In genomic region chr3:122564155-122564912, GRCh38 we compare ENCODE assay signal across 8 cellular contexts. TPM values are rescaled to one million over a fixed set of nuclear protein-coding genes. Genes with fewer than 3 reads are reported as not detected.
DNase-seq lines count a peak whose midpoint lies in the region; ATAC-seq and TF ChIP-seq lines count a peak whose summit lies in the region.

DTX3L (plus strand) TSS chr3:122564338; CDS start chr3:122564427, 89 bp downstream.
PARP9 (minus strand) TSS chr3:122564300; CDS start chr3:122559620, 4,680 bp downstream.

- no peak within 1 kb of the TSS for H3K14ac ChIP-seq in neuronal stem cell (ENCODE audit: low read length)

- H2AFZ ChIP-seq in DND-41 (ENCODE audit: low read depth, low read length) (peak within 1 kb of the TSS; percentile 87), GM23248 (peak within 1 kb of the TSS; percentile 93), neuronal stem cell (ENCODE audit: low read length) (peak within 1 kb of the TSS; percentile 100)

- H2AK5ac ChIP-seq in neuronal stem cell (ENCODE audit: low read depth, low read length): no peak within 1 kb of the TSS

- peak within 1 kb of the TSS; percentile 90 for H4K91ac ChIP-seq in neuronal stem cell (ENCODE audit: low read depth, low read length, poor library complexity)

- peaks cover 44% of the 10 kb centered on the region for H3K4me1 ChIP-seq in DND-41 (ENCODE audit: insufficient read depth, low read length)
- H3K4me1 ChIP-seq in GM23248 (ENCODE audit: insufficient read depth): peaks cover 16% of the 10 kb centered on the region
- H3K4me1 ChIP-seq in neuronal stem cell (ENCODE audit: control insufficient read depth in 2 of 2, insufficient read depth in 1 of 2, low read depth in 1 of 2, low read length in 2 of 2): peaks cover 1 to 4% of the 10 kb centered on the region in 2 donors
- H3K4me1 ChIP-seq in subcutaneous abdominal adipose tissue (ENCODE audit: control insufficient read depth in 5 of 5, insufficient read depth in 5 of 5, low read length in 5 of 5): peaks cover 6 to 37% (median 26%) of the 10 kb centered on the region in 5 donors

- H3K9ac ChIP-seq in DND-41 (ENCODE audit: low read depth, low read length): peak within 1 kb of the TSS; percentile 86
- peak within 1 kb of the TSS; percentile 93 for H3K9ac ChIP-seq in GM23248
- peak within 1 kb of the TSS; percentile 78 for H3K9ac ChIP-seq in neuronal stem cell (ENCODE audit: low read depth, low read length, poor library complexity)
- H3K9ac ChIP-seq in subcutaneous abdominal adipose tissue (ENCODE audit: low read length in 5 of 5): peak within 1 kb of the TSS; percentile 90 to 99 (median 95)

- H3K36me3 ChIP-seq in DND-41 (ENCODE audit: insufficient read depth, low read length) (peaks cover 41% of the 10 kb centered on the region), GM23248 (ENCODE audit: low read depth) (peaks cover 16% of the 10 kb centered on the region), neuronal stem cell (replicated peaks in 1 of 2; ENCODE audit: control insufficient read depth in 2 of 2, insufficient read depth in 2 of 2, low read length in 2 of 2) (peaks cover 0 to 36% of the 10 kb centered on the region in 2 donors), subcutaneous abdominal adipose tissue (ENCODE audit: control insufficient read depth in 5 of 5, insufficient read depth in 5 of 5, low read length in 5 of 5) (peaks cover 6 to 36% (median 25%) of the 10 kb centered on the region in 5 donors)

- H4K20me1 ChIP-seq in DND-41 (ENCODE audit: insufficient read depth, low read length) (no peaks in the 10 kb centered on the region), GM23248 (ENCODE audit: insufficient read depth) (no peaks in the 10 kb centered on the region)

- H3K27ac Mint-ChIP-seq in activated naive CD4-positive, alpha-beta T cell treated with anti-CD3 and anti-CD28 coated beads for 36 hours: peak within 1 kb of the TSS; percentile 93

- peak within 1 kb of the TSS; percentile 85 for H3K4me2 ChIP-seq in DND-41 (ENCODE audit: insufficient read depth, low read length)
- peak within 1 kb of the TSS; percentile 84 for H3K4me2 ChIP-seq in GM23248 (ENCODE audit: unreplicated experiment)
- peak within 1 kb of the TSS; percentile 84 for H3K4me2 ChIP-seq in neuronal stem cell (ENCODE audit: insufficient read depth, low read length, poor library complexity, severe bottlenecking)

- no peaks in the 10 kb centered on the region for H3F3A ChIP-seq in GM23248 (ENCODE audit: insufficient read depth)

- H3K4ac ChIP-seq in neuronal stem cell (ENCODE audit: low read length): no peak within 1 kb of the TSS

- peak within 1 kb of the TSS; percentile 96 for H3K18ac ChIP-seq in neuronal stem cell (ENCODE audit: low read length)

- peak; percentile 94 for ATAC-seq in DND-41 (ENCODE audit: insufficient read depth, low read depth)

- H3K9me3 Mint-ChIP-seq in activated naive CD4-positive, alpha-beta T cell treated with anti-CD3 and anti-CD28 coated beads for 36 hours: no peaks in the 10 kb centered on the region

- no peak within 1 kb of the TSS for H2BK5ac ChIP-seq in neuronal stem cell (ENCODE audit: low read length)

- CTCF ChIA-PET in activated naive CD4-positive, alpha-beta T cell treated with anti-CD3 and anti-CD28 coated beads for 36 hours (lab: Charles Lee): interaction anchor here (0.9 to 2.6 kb wide), 3 partner anchors 10 to 115 kb away, joined by 3 to 28 read pairs (median 4); no protein-coding TSS in a partner anchor

- no peak within 1 kb of the TSS for H2BK12ac ChIP-seq in neuronal stem cell (ENCODE audit: low read length)

- no peaks in the 10 kb centered on the region for H3K79me1 ChIP-seq in neuronal stem cell (ENCODE audit: low read depth, low read length)

- in situ Hi-C loops in GM23248 (cut with MboI): no loop called here

- H3K79me2 ChIP-seq in DND-41 (ENCODE audit: insufficient read depth, low read length): peaks cover 53% of the 10 kb centered on the region
- peaks cover 9% of the 10 kb centered on the region for H3K79me2 ChIP-seq in GM23248 (ENCODE audit: insufficient read depth)

- no peak for TF ChIP-seq CTCF in DND-41 (IDR thresholded peaks at IDR 0.05; ENCODE audit: borderline replicate concordance, extremely low read depth, low read length, poor library complexity, severe bottlenecking)

- H3K23ac ChIP-seq in neuronal stem cell (ENCODE audit: low read depth, low read length, poor library complexity): peak within 1 kb of the TSS; percentile 95

- H3K27me3 Mint-ChIP-seq in activated naive CD4-positive, alpha-beta T cell treated with anti-CD3 and anti-CD28 coated beads for 36 hours (ENCODE audit: low read depth): no peaks in the 10 kb centered on the region

- peak within 1 kb of the TSS; percentile 87 for H3K4me3 Mint-ChIP-seq in activated naive CD4-positive, alpha-beta T cell treated with anti-CD3 and anti-CD28 coated beads for 36 hours

- no peaks in the 10 kb centered on the region for H3K27me3 ChIP-seq in DND-41 (ENCODE audit: insufficient read depth, low read length, poor library complexity)
- no peaks in the 10 kb centered on the region for H3K27me3 ChIP-seq in GM23248 (replicated peaks; ENCODE audit: insufficient read depth)
- no peaks in the 10 kb centered on the region for H3K27me3 ChIP-seq in neuronal stem cell (ENCODE audit: control insufficient read depth in 3 of 3, insufficient read depth in 3 of 3, low read depth in 1 of 3, low read length in 3 of 3)
- no peaks in the 10 kb centered on the region for H3K27me3 ChIP-seq in subcutaneous abdominal adipose tissue (ENCODE audit: control insufficient read depth in 5 of 5, insufficient read depth in 4 of 5, low read length in 5 of 5)

- H2BK120ac ChIP-seq in neuronal stem cell (ENCODE audit: low read depth, low read length): peak within 1 kb of the TSS; percentile 52

- peak; percentile 89 for DNase-seq in DND-41
- DNase-seq in GM23248: peak; percentile 91
- DNase-seq in LHCN-M2 (ENCODE audit: low read depth): peak; percentile 81
- peak; percentile 86 for DNase-seq in SK-N-DZ (ENCODE audit: low spot score)
- DNase-seq in activated naive CD4-positive, alpha-beta T cell treated with anti-CD3 and anti-CD28 coated beads for 36 hours: peak; percentile 75
- peak; percentile 58 for DNase-seq in foreskin melanocyte
- DNase-seq in neuronal stem cell (ENCODE audit: low spot score): peak; percentile 37

- H3K4me3 ChIP-seq in DND-41 (ENCODE audit: low read depth in 1 of 2, low read length in 2 of 2): peak within 1 kb of the TSS; percentile 58 to 71
- peak within 1 kb of the TSS; percentile 91 for H3K4me3 ChIP-seq in GM23248
- H3K4me3 ChIP-seq in neuronal stem cell (ENCODE audit: low read length in 2 of 2): peak within 1 kb of the TSS; percentile 77 to 79
- H3K4me3 ChIP-seq in subcutaneous abdominal adipose tissue (ENCODE audit: low read depth in 1 of 5, low read length in 5 of 5): peak within 1 kb of the TSS; percentile 78 to 92 (median 86)

- WGBS in GM23248 (ENCODE audit: low coverage in 1 of 2, low lambda C conversion rate in 2 of 2, missing lambda C conversion rate in 2 of 2), 2 experiments: 1 to 2% methylated on average over 47 to 54 of the region's 56 CpGs
- WGBS in neuronal stem cell (ENCODE audit: extremely low coverage in 2 of 2, insufficient read length in 2 of 2, insufficient replicate concordance in 1 of 2), 2 donors: no CpG with 5 or more reads among the region's 56 CpGs

- peak within 1 kb of the TSS; percentile 99 for H2BK15ac ChIP-seq in neuronal stem cell (ENCODE audit: low read length)

- H3K4me1 Mint-ChIP-seq in activated naive CD4-positive, alpha-beta T cell treated with anti-CD3 and anti-CD28 coated beads for 36 hours (ENCODE audit: low read depth): peaks cover 70% of the 10 kb centered on the region

- H4K8ac ChIP-seq in neuronal stem cell (ENCODE audit: low read depth, low read length): no peak within 1 kb of the TSS

- intact Hi-C loops in activated naive CD4-positive, alpha-beta T cell treated with anti-CD3 and anti-CD28 coated beads for 36 hours (cut with micrococcal nuclease): loop anchor here (1.0 to 10.0 kb wide), 6 partner anchors 12 to 640 kb away; partner anchors contain the start of genes HSPBAP1, SEC22A and WDR5B

- no peaks in the 10 kb centered on the region for H3K9me3 ChIP-seq in DND-41 (ENCODE audit: insufficient read depth, low read length, severe bottlenecking)
- H3K9me3 ChIP-seq in GM23248 (ENCODE audit: low read depth): no peaks in the 10 kb centered on the region
- H3K9me3 ChIP-seq in neuronal stem cell (replicated peaks in 1 of 2; ENCODE audit: control insufficient read depth in 2 of 2, insufficient read depth in 1 of 2, low read depth in 1 of 2, low read length in 2 of 2): no peaks in the 10 kb centered on the region
- H3K9me3 ChIP-seq in subcutaneous abdominal adipose tissue (ENCODE audit: control insufficient read depth in 5 of 5, low read length in 5 of 5): no peaks in the 10 kb centered on the region

- H3K9me2 ChIP-seq in GM23248 (ENCODE audit: insufficient read depth): no peaks in the 10 kb centered on the region

- H3K36me3 Mint-ChIP-seq in activated naive CD4-positive, alpha-beta T cell treated with anti-CD3 and anti-CD28 coated beads for 36 hours (ENCODE audit: low read depth): peaks cover 41% of the 10 kb centered on the region

- H3K27ac ChIP-seq in DND-41 (ENCODE audit: low read length) (peak within 1 kb of the TSS; percentile 86), GM23248 (peak within 1 kb of the TSS; percentile 72), neuronal stem cell (replicated peaks; ENCODE audit: low read length) (no peak within 1 kb of the TSS), subcutaneous abdominal adipose tissue (ENCODE audit: low read depth, low read length) (peak within 1 kb of the TSS; percentile 95)

RNA-seq across cellular contexts. Expression of gene DTX3L, which starts in this region (rescaled TPM):
- total RNA-seq in GM23248 (2014; rRNA removed; shearing (Covaris generic)): 10.1 and 12.9 TPM in 2 replicates
- polyA plus RNA-seq in GM23248 (2016; fragmentation: Nextera tagmentation; extraction: Ambion mirVana): 7.7 and 9.4 TPM in 2 replicates
- 13.2 and 24.9 TPM in 2 replicates for total RNA-seq in LHCN-M2 (2014; rRNA removed)
- 4.9 TPM for polyA plus RNA-seq in LHCN-M2 (2012)
- polyA plus RNA-seq in SK-N-DZ (2014; cell fraction: cytosol; rRNA removed): 0.86 and 1.8 TPM in 2 replicates
- polyA plus RNA-seq in SK-N-DZ (2014; cell fraction: nucleus; rRNA removed): 0.46 and 0.74 TPM in 2 replicates
- total RNA-seq in activated naive CD4-positive, alpha-beta T cell treated with anti-CD3 and anti-CD28 coated beads for 36 hours: 10 to 100 TPM; 22.3 to 24.5 TPM
- 1.2 TPM for polyA plus RNA-seq in neuronal stem cell (2013, experiment 1 of 2)
- 1.3 TPM for polyA plus RNA-seq in neuronal stem cell (2013, experiment 2 of 2)

RNA-seq across cellular contexts. Expression of gene PARP9, which starts in this region (rescaled TPM):
- 15.2 and 16.4 TPM in 2 replicates for total RNA-seq in GM23248 (2014; rRNA removed; shearing (Covaris generic))
- 13.7 and 14.2 TPM in 2 replicates for polyA plus RNA-seq in GM23248 (2016; fragmentation: Nextera tagmentation; extraction: Ambion mirVana)
- 9.0 and 21.3 TPM in 2 replicates for total RNA-seq in LHCN-M2 (2014; rRNA removed)
- 3.5 TPM for polyA plus RNA-seq in LHCN-M2 (2012)
- polyA plus RNA-seq in SK-N-DZ (2014; cell fraction: cytosol; rRNA removed): 3.2 and 3.5 TPM in 2 replicates
- polyA plus RNA-seq in SK-N-DZ (2014; cell fraction: nucleus; rRNA removed): 3.5 and 3.7 TPM in 2 replicates
- 10 to 100 TPM; 20.4 to 21.1 TPM for total RNA-seq in activated naive CD4-positive, alpha-beta T cell treated with anti-CD3 and anti-CD28 coated beads for 36 hours
- polyA plus RNA-seq in neuronal stem cell (2013, experiment 1 of 2): 0.89 TPM
- polyA plus RNA-seq in neuronal stem cell (2013, experiment 2 of 2): 0.82 TPM

Comparison
In these comparisons a context has a peak if more than half of its experiments do, and no peak if none do; other contexts are left out.
1. DNase-seq: peak in every context shown above with its lines; median percentile 91 in GM23248; 89 in DND-41; 86 in SK-N-DZ; 81 in LHCN-M2; 75 in activated naive CD4-positive, alpha-beta T cell treated with anti-CD3 and anti-CD28 coated beads for 36 hours; 58 in foreskin melanocyte; 37 in neuronal stem cell.